ENCODE assay signal across 1 cellular context in the genomic region with DNA sequence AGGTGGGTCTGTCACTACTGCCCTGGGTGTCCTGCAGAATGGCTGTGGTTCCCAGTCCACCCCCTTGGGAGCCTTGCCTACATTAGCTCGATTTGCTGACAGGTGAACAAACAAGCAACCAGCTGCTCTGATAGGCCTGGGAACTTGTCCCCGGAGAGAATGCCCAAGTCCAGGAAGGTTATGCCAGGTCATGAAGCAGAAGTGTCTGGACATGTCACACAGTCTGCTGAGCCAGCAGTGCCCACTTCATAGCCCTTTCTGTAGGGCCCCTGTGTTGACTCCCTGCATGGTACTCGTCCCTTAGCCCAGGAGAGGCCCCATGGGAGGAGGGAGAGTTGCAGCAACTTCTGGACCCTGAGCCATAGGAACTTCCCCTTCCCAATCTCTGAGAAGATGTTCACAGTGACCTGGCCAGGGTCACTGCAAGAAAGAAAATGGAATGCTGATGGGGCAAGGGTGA.
TF ChIP-seq lines count a peak whose summit lies in the region.

No MANE protein-coding gene starts in this region.

TF ChIP-seq in HepG2, 621 proteins besides CTCF, POLR2A, EP300 and RAD21 (continued from another document and continues in another):
- TF ChIP-seq, protein P1, sequence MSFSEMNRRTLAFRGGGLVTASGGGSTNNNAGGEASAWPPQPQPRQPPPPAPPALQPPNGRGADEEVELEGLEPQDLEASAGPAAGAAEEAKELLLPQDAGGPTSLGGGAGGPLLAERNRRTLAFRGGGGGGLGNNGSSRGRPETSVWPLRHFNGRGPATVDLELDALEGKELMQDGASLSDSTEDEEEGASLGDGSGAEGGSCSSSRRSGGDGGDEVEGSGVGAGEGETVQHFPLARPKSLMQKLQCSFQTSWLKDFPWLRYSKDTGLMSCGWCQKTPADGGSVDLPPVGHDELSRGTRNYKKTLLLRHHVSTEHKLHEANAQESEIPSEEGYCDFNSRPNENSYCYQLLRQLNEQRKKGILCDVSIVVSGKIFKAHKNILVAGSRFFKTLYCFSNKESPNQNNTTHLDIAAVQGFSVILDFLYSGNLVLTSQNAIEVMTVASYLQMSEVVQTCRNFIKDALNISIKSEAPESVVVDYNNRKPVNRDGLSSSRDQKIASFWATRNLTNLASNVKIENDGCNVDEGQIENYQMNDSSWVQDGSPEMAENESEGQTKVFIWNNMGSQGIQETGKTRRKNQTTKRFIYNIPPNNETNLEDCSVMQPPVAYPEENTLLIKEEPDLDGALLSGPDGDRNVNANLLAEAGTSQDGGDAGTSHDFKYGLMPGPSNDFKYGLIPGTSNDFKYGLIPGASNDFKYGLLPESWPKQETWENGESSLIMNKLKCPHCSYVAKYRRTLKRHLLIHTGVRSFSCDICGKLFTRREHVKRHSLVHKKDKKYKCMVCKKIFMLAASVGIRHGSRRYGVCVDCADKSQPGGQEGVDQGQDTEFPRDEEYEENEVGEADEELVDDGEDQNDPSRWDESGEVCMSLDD (CRISPR knock-in tag; IDR thresholded peaks at IDR 0.05; ENCODE audit: borderline replicate concordance): no peak
- no peak for TF ChIP-seq ZC3H4 (CRISPR knock-in tag; IDR thresholded peaks at IDR 0.05; ENCODE audit: borderline replicate concordance)
- TF ChIP-seq, protein P2, sequence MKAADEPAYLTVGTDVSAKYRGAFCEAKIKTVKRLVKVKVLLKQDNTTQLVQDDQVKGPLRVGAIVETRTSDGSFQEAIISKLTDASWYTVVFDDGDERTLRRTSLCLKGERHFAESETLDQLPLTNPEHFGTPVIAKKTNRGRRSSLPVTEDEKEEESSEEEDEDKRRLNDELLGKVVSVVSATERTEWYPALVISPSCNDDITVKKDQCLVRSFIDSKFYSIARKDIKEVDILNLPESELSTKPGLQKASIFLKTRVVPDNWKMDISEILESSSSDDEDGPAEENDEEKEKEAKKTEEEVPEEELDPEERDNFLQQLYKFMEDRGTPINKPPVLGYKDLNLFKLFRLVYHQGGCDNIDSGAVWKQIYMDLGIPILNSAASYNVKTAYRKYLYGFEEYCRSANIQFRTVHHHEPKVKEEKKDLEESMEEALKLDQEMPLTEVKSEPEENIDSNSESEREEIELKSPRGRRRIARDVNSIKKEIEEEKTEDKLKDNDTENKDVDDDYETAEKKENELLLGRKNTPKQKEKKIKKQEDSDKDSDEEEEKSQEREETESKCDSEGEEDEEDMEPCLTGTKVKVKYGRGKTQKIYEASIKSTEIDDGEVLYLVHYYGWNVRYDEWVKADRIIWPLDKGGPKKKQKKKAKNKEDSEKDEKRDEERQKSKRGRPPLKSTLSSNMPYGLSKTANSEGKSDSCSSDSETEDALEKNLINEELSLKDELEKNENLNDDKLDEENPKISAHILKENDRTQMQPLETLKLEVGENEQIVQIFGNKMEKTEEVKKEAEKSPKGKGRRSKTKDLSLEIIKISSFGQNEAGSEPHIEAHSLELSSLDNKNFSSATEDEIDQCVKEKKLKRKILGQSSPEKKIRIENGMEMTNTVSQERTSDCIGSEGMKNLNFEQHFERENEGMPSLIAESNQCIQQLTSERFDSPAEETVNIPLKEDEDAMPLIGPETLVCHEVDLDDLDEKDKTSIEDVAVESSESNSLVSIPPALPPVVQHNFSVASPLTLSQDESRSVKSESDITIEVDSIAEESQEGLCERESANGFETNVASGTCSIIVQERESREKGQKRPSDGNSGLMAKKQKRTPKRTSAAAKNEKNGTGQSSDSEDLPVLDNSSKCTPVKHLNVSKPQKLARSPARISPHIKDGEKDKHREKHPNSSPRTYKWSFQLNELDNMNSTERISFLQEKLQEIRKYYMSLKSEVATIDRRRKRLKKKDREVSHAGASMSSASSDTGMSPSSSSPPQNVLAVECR (CRISPR knock-in tag; IDR thresholded peaks at IDR 0.05; ENCODE audit: borderline replicate concordance): peak; percentile 38; the same call in 1 of the 2 replicates
- no peak for TF ChIP-seq ZNF12 (CRISPR knock-in tag; IDR thresholded peaks at IDR 0.05)
- no peak for TF ChIP-seq DNMT3B (CRISPR knock-in tag; conservative IDR thresholded peaks at IDR 0.05)
- TF ChIP-seq, protein P3, sequence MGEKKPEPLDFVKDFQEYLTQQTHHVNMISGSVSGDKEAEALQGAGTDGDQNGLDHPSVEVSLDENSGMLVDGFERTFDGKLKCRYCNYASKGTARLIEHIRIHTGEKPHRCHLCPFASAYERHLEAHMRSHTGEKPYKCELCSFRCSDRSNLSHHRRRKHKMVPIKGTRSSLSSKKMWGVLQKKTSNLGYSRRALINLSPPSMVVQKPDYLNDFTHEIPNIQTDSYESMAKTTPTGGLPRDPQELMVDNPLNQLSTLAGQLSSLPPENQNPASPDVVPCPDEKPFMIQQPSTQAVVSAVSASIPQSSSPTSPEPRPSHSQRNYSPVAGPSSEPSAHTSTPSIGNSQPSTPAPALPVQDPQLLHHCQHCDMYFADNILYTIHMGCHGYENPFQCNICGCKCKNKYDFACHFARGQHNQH (CRISPR knock-in tag; IDR thresholded peaks at IDR 0.05): no peak; the same call in 1 of the 2 replicates
- no peak for TF ChIP-seq ZNF839 (CRISPR knock-in tag; IDR thresholded peaks at IDR 0.05; ENCODE audit: borderline replicate concordance)
- TF ChIP-seq FLYWCH1 (CRISPR knock-in tag; IDR thresholded peaks at IDR 0.05): no peak
- no peak for TF ChIP-seq SCMH1 (CRISPR knock-in tag; IDR thresholded peaks at IDR 0.05; ENCODE audit: borderline replicate concordance)
- no peak for TF ChIP-seq ZNF674 (CRISPR knock-in tag; IDR thresholded peaks at IDR 0.05; ENCODE audit: low read depth)
- TF ChIP-seq ELF3 (CRISPR knock-in tag; IDR thresholded peaks at IDR 0.05): peak; percentile 37; the same call in 1 of the 2 replicates
- no peak for TF ChIP-seq ZNF496 (CRISPR knock-in tag; IDR thresholded peaks at IDR 0.05; ENCODE audit: insufficient replicate concordance)
- TF ChIP-seq HES4 (CRISPR knock-in tag; IDR thresholded peaks at IDR 0.05; ENCODE audit: borderline replicate concordance): no peak
- TF ChIP-seq ZNF562 (CRISPR knock-in tag; IDR thresholded peaks at IDR 0.05; ENCODE audit: borderline replicate concordance): no peak
- TF ChIP-seq, protein P4, sequence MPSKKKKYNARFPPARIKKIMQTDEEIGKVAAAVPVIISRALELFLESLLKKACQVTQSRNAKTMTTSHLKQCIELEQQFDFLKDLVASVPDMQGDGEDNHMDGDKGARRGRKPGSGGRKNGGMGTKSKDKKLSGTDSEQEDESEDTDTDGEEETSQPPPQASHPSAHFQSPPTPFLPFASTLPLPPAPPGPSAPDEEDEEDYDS (CRISPR knock-in tag; IDR thresholded peaks at IDR 0.05): peak; percentile 32; the same call in 1 of the 2 replicates
- TF ChIP-seq, protein P5, sequence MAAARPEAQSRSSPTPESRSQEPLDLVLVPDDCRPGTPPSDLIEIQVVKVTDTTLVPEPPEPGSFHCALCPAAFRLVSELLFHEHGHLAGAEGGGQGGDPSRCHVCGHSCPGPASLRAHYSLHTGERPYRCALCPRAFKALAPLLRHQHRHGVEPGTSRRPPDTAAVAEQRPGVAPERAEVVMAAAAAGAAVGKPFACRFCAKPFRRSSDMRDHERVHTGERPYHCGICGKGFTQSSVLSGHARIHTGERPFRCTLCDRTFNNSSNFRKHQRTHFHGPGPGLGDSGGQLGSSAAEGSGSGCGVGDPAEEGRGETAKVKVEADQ (CRISPR knock-in tag; IDR thresholded peaks at IDR 0.05; ENCODE audit: borderline replicate concordance): no peak
- no peak for TF ChIP-seq ZNF234 (CRISPR knock-in tag; conservative IDR thresholded peaks at IDR 0.05)
- TF ChIP-seq TEAD3 (CRISPR knock-in tag; optimal IDR thresholded peaks at IDR 0.05; ENCODE audit: borderline replicate concordance): peak; percentile 75
- TF ChIP-seq, protein P6, sequence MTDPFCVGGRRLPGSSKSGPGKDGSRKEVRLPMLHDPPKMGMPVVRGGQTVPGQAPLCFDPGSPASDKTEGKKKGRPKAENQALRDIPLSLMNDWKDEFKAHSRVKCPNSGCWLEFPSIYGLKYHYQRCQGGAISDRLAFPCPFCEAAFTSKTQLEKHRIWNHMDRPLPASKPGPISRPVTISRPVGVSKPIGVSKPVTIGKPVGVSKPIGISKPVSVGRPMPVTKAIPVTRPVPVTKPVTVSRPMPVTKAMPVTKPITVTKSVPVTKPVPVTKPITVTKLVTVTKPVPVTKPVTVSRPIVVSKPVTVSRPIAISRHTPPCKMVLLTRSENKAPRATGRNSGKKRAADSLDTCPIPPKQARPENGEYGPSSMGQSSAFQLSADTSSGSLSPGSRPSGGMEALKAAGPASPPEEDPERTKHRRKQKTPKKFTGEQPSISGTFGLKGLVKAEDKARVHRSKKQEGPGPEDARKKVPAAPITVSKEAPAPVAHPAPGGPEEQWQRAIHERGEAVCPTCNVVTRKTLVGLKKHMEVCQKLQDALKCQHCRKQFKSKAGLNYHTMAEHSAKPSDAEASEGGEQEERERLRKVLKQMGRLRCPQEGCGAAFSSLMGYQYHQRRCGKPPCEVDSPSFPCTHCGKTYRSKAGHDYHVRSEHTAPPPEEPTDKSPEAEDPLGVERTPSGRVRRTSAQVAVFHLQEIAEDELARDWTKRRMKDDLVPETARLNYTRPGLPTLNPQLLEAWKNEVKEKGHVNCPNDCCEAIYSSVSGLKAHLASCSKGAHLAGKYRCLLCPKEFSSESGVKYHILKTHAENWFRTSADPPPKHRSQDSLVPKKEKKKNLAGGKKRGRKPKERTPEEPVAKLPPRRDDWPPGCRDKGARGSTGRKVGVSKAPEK (CRISPR knock-in tag; IDR thresholded peaks at IDR 0.05; ENCODE audit: borderline replicate concordance): no peak
- TF ChIP-seq, protein P7, sequence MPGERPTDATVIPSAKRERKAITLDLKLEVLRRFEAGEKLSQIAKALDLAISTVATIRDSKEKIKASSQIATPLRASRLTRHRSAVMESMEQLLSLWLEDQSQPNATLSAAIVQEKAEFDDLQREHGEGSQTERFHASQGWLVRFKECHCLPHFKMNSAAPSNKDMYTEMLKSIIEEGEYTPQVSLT (CRISPR knock-in tag; IDR thresholded peaks at IDR 0.05; ENCODE audit: borderline replicate concordance, low read depth): no peak
- no peak for TF ChIP-seq HMG20A (CRISPR knock-in tag; IDR thresholded peaks at IDR 0.05; ENCODE audit: borderline replicate concordance)
- TF ChIP-seq, protein P8, sequence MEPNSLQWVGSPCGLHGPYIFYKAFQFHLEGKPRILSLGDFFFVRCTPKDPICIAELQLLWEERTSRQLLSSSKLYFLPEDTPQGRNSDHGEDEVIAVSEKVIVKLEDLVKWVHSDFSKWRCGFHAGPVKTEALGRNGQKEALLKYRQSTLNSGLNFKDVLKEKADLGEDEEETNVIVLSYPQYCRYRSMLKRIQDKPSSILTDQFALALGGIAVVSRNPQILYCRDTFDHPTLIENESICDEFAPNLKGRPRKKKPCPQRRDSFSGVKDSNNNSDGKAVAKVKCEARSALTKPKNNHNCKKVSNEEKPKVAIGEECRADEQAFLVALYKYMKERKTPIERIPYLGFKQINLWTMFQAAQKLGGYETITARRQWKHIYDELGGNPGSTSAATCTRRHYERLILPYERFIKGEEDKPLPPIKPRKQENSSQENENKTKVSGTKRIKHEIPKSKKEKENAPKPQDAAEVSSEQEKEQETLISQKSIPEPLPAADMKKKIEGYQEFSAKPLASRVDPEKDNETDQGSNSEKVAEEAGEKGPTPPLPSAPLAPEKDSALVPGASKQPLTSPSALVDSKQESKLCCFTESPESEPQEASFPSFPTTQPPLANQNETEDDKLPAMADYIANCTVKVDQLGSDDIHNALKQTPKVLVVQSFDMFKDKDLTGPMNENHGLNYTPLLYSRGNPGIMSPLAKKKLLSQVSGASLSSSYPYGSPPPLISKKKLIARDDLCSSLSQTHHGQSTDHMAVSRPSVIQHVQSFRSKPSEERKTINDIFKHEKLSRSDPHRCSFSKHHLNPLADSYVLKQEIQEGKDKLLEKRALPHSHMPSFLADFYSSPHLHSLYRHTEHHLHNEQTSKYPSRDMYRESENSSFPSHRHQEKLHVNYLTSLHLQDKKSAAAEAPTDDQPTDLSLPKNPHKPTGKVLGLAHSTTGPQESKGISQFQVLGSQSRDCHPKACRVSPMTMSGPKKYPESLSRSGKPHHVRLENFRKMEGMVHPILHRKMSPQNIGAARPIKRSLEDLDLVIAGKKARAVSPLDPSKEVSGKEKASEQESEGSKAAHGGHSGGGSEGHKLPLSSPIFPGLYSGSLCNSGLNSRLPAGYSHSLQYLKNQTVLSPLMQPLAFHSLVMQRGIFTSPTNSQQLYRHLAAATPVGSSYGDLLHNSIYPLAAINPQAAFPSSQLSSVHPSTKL (CRISPR knock-in tag; IDR thresholded peaks at IDR 0.05): peak; percentile 38
- peak; percentile 64; the same call in 1 of the 2 replicates for TF ChIP-seq SALL1 (CRISPR knock-in tag; IDR thresholded peaks at IDR 0.05)
- no peak for TF ChIP-seq ZNF672 (CRISPR knock-in tag; IDR thresholded peaks at IDR 0.05)
- no peak for TF ChIP-seq RELA (CRISPR knock-in tag; IDR thresholded peaks at IDR 0.05)
- no peak for TF ChIP-seq HCFC1 (IDR thresholded peaks at IDR 0.05; ENCODE audit: low read depth, low read length)
- TF ChIP-seq, protein P9, sequence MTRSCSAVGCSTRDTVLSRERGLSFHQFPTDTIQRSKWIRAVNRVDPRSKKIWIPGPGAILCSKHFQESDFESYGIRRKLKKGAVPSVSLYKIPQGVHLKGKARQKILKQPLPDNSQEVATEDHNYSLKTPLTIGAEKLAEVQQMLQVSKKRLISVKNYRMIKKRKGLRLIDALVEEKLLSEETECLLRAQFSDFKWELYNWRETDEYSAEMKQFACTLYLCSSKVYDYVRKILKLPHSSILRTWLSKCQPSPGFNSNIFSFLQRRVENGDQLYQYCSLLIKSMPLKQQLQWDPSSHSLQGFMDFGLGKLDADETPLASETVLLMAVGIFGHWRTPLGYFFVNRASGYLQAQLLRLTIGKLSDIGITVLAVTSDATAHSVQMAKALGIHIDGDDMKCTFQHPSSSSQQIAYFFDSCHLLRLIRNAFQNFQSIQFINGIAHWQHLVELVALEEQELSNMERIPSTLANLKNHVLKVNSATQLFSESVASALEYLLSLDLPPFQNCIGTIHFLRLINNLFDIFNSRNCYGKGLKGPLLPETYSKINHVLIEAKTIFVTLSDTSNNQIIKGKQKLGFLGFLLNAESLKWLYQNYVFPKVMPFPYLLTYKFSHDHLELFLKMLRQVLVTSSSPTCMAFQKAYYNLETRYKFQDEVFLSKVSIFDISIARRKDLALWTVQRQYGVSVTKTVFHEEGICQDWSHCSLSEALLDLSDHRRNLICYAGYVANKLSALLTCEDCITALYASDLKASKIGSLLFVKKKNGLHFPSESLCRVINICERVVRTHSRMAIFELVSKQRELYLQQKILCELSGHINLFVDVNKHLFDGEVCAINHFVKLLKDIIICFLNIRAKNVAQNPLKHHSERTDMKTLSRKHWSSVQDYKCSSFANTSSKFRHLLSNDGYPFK (CRISPR knock-in tag; IDR thresholded peaks at IDR 0.05; ENCODE audit: borderline replicate concordance): no peak
- TF ChIP-seq MAFK (conservative IDR thresholded peaks at IDR 0.05 in 1 of 2, IDR thresholded peaks at IDR 0.05 in 1 of 2; ENCODE audit: low read length in 2 of 2): peak; percentile 65 to 76; a peak in 3 of 4 replicates
- no peak for TF ChIP-seq ZNF180 (CRISPR knock-in tag; IDR thresholded peaks at IDR 0.05; ENCODE audit: borderline replicate concordance, low read depth)
- TF ChIP-seq, protein P10, sequence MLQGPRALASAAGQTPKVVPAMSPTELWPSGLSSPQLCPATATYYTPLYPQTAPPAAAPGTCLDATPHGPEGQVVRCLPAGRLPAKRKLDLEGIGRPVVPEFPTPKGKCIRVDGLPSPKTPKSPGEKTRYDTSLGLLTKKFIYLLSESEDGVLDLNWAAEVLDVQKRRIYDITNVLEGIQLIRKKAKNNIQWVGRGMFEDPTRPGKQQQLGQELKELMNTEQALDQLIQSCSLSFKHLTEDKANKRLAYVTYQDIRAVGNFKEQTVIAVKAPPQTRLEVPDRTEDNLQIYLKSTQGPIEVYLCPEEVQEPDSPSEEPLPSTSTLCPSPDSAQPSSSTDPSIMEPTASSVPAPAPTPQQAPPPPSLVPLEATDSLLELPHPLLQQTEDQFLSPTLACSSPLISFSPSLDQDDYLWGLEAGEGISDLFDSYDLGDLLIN (CRISPR knock-in tag; IDR thresholded peaks at IDR 0.05; ENCODE audit: borderline replicate concordance): no peak
